In genomic region chr15:72227192-72227586, GRCh38 we compare ENCODE assay signal across 8 cellular contexts. TPM values are rescaled to one million over a fixed set of nuclear protein-coding genes. Genes with fewer than 3 reads are reported as not detected.
DNase-seq lines count a peak whose midpoint lies in the region; ATAC-seq and TF ChIP-seq lines count a peak whose summit lies in the region.

No MANE protein-coding gene starts in this region.

- peak overlapping the region; percentile 99 for H3K4me3 Mint-ChIP-seq in T-helper 17 cell
- H3K4me3 Mint-ChIP-seq in natural killer cell treated with Interleukin-12 subunit alpha and Interleukin-12 subunit beta and Interleukin-15 and Interleukin-18, amount 100 ng/mL, for 72 hours, result peak overlapping the region; percentile 95

- H3K27ac Mint-ChIP-seq in T-helper 17 cell, result peak overlapping the region; percentile 100
- peak overlapping the region; percentile 95 to 98 for H3K27ac Mint-ChIP-seq in natural killer cell treated with Interleukin-12 subunit alpha and Interleukin-12 subunit beta and Interleukin-15 and Interleukin-18, amount 100 ng/mL, for 72 hours

- H3K36me3 Mint-ChIP-seq in T-helper 17 cell (ENCODE audit: low read depth), result peaks cover 3% of the 10 kb centered on the region
- H3K36me3 Mint-ChIP-seq in natural killer cell treated with Interleukin-12 subunit alpha and Interleukin-12 subunit beta and Interleukin-15 and Interleukin-18, amount 100 ng/mL, for 72 hours, result peaks cover 56% of the 10 kb centered on the region

- ATAC-seq in T-helper 17 cell (no peak), HG02870 (IDR thresholded peaks at IDR 0.05; ENCODE audit: unreplicated experiment) (no peak), HG02678 (IDR thresholded peaks at IDR 0.05; ENCODE audit: unreplicated experiment) (no peak), GM19351 (IDR thresholded peaks at IDR 0.05; ENCODE audit: unreplicated experiment) (no peak)
- ATAC-seq in natural killer cell treated with Interleukin-12 subunit alpha and Interleukin-12 subunit beta and Interleukin-15 and Interleukin-18, amount 100 ng/mL, for 72 hours, result peak; percentile 19 to 25

- H3K4me1 Mint-ChIP-seq in T-helper 17 cell, result peaks cover 60% of the 10 kb centered on the region
- peaks cover 66 to 68% of the 10 kb centered on the region in 2 donors for H3K4me1 Mint-ChIP-seq in natural killer cell treated with Interleukin-12 subunit alpha and Interleukin-12 subunit beta and Interleukin-15 and Interleukin-18, amount 100 ng/mL, for 72 hours (ENCODE audit: low read depth in 2 of 2)

- no peaks in the 10 kb centered on the region for H3K9me3 Mint-ChIP-seq in natural killer cell treated with Interleukin-12 subunit alpha and Interleukin-12 subunit beta and Interleukin-15 and Interleukin-18, amount 100 ng/mL, for 72 hours

- H3K4me3 ChIP-seq in cardiac fibroblast (replicated peaks in 1 of 2; ENCODE audit: low read depth in 2 of 2, low read length in 2 of 2), result peak overlapping the region in 1 of 2 donors; percentile 75

- DNase-seq in HK-2 (ENCODE audit: unreplicated experiment) (peak; percentile 53), T-helper 17 cell (no peak), cardiac fibroblast (ENCODE audit: low read depth in 2 of 2) (peak; percentile 83 to 93), iPS-NIHi11 (ENCODE audit: low spot score) (no peak)
- peak; percentile 71 for DNase-seq in natural killer cell treated with Interleukin-12 subunit alpha and Interleukin-12 subunit beta and Interleukin-15 and Interleukin-18, amount 100 ng/mL, for 72 hours (ENCODE audit: low spot score)

- H3K27me3 Mint-ChIP-seq in T-helper 17 cell, result no peaks in the 10 kb centered on the region
- H3K27me3 Mint-ChIP-seq in natural killer cell treated with Interleukin-12 subunit alpha and Interleukin-12 subunit beta and Interleukin-15 and Interleukin-18, amount 100 ng/mL, for 72 hours, result no peaks in the 10 kb centered on the region

- TF ChIP-seq CTCF in cardiac fibroblast (IDR thresholded peaks at IDR 0.05; ENCODE audit: low read depth, low read length), result no peak

- no peaks in the 10 kb centered on the region for H3K9me3 ChIP-seq in T-helper 17 cell (ENCODE audit: control insufficient read depth, low read length, poor library complexity, severe bottlenecking)

RNA-seq across cellular contexts. Expression of gene PKM, which starts 3.8 kb away (rescaled TPM):
- 100 to 1,000 TPM; 343 to 428 TPM for total RNA-seq in T-helper 17 cell
- total RNA-seq in natural killer cell treated with Interleukin-12 subunit alpha and Interleukin-12 subunit beta and Interleukin-15 and Interleukin-18, amount 100 ng/mL, for 72 hours, result 1,000 to 10,000 TPM; 2,229 to 3,912 TPM

RNA-seq across cellular contexts. Expression of gene GRAMD2A, which starts 29.6 kb away (rescaled TPM):
- not detected for total RNA-seq in T-helper 17 cell
- total RNA-seq in natural killer cell treated with Interleukin-12 subunit alpha and Interleukin-12 subunit beta and Interleukin-15 and Interleukin-18, amount 100 ng/mL, for 72 hours, result not detected

RNA-seq across cellular contexts. Expression of gene PARP6, which starts 45.2 kb away (rescaled TPM):
- total RNA-seq in T-helper 17 cell, result 100 to 1,000 TPM; 109 to 112 TPM
- total RNA-seq in natural killer cell treated with Interleukin-12 subunit alpha and Interleukin-12 subunit beta and Interleukin-15 and Interleukin-18, amount 100 ng/mL, for 72 hours, result 10 to 100 TPM; 48.5 to 80.9 TPM

Comparison
In these comparisons a context has a peak if more than half of its experiments do, and no peak if none do; other contexts are left out.
1. DNase-seq: peak in HK-2 (single experiment), cardiac fibroblast (2 of 2) and natural killer cell treated with Interleukin-12 subunit alpha and Interleukin-12 subunit beta and Interleukin-15 and Interleukin-18, amount 100 ng/mL, for 72 hours (single experiment); none in T-helper 17 cell (0 of 3) and iPS-NIHi11 (single experiment).
2. ATAC-seq: peak in natural killer cell treated with Interleukin-12 subunit alpha and Interleukin-12 subunit beta and Interleukin-15 and Interleukin-18, amount 100 ng/mL, for 72 hours (2 of 2); none in T-helper 17 cell (single experiment), HG02870 (single experiment), HG02678 (single experiment) and GM19351 (single experiment).
3. RNA of gene PKM, which starts 3.8 kb away (total RNA-seq): 2,229 to 3,912 TPM in natural killer cell treated with Interleukin-12 subunit alpha and Interleukin-12 subunit beta and Interleukin-15 and Interleukin-18, amount 100 ng/mL, for 72 hours; 343 to 428 TPM in T-helper 17 cell; every median in the first group is over 4 times any median in the second.